ENCODE assay signal across 7 cellular contexts in the genomic region with DNA sequence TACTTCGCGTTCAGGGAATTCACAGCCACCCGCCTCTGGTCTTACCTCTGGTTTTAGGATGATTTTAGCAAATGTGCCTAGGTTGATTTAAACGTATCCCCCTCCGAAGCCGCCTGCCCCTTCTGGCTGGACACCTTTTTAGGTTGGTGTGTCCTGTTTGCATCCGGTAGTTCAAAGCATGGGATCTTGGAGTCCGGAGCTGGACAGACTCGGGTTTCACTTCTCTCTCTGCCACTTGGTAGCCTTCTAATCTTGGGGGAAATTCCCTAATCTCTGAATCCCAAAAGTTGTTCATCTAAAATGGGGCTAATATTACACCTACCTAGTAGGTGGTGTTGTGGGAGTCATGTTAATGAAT. TPM values are rescaled to one million over a fixed set of nuclear protein-coding genes. Genes with fewer than 3 reads are reported as not detected.
DNase-seq lines count a peak whose midpoint lies in the region; ATAC-seq and TF ChIP-seq lines count a peak whose summit lies in the region.

No MANE protein-coding gene starts in this region.

- H3K27ac Mint-ChIP-seq in WTC11: peak overlapping the region; percentile 88

- intact Hi-C loops in transverse colon (cut with DNase I; ENCODE audit: low total_unique reads): no loop called here

- in situ Hi-C loops in transverse colon (cut with MboI; ENCODE audit: low pct_ligation_motif_present in 1 of 4, low pct_unique_long_range_greater_than_20kb in 1 of 4, low sequenced_read_pairs in 3 of 4): no loop called here

- no peaks in the 10 kb centered on the region for H3K27me3 ChIP-seq in kidney epithelial cell (ENCODE audit: control insufficient read depth, insufficient read depth, low read length)
- no peaks in the 10 kb centered on the region for H3K27me3 ChIP-seq in transverse colon

- H3K27ac ChIP-seq in transverse colon: peak overlapping the region; percentile 50 to 64 (median 64)

- CTCF ChIA-PET in WTC11 (lab: Charles Lee): interaction anchor here (0.8 to 3.0 kb wide), 9 partner anchors 14 to 157 kb away, joined by 3 to 45 read pairs (median 6); no protein-coding TSS in a partner anchor

- TF ChIP-seq EP300 in transverse colon (IDR thresholded peaks at IDR 0.05; ENCODE audit: low read depth): no peak

- peaks cover 25% of the 10 kb centered on the region for H3K4me1 Mint-ChIP-seq in WTC11

- peaks cover 19% of the 10 kb centered on the region for H3K27me3 Mint-ChIP-seq in WTC11 (ENCODE audit: low read depth)

- H3K9me3 Mint-ChIP-seq in WTC11: peaks cover 21% of the 10 kb centered on the region

- peak overlapping the region; percentile 97 for H3K4me3 Mint-ChIP-seq in WTC11

- POLR2A ChIA-PET in WTC11 (lab: Charles Lee): interaction anchor here (0.7 kb wide), 1 partner anchor 658 kb away, joined by 3 read pairs; no protein-coding TSS in a partner anchor

- 0 to 1% methylated on average over 2 to 9 of the region's 9 CpGs for WGBS in transverse colon (ENCODE audit: low coverage in 1 of 2), 2 donors

- no peak for TF ChIP-seq POLR2A in transverse colon (IDR thresholded peaks at IDR 0.05)

- DNase-seq in WTC11 (ENCODE audit: low spot score) (no peak), kidney epithelial cell (ENCODE audit: low read depth) (no peak), transverse colon (no peak)
- no peak for DNase-seq in activated CD8-positive, alpha-beta memory T cell treated with anti-CD3 and anti-CD28 coated beads, Interleukin-2, amount 50 U/mL, for 48 hours

- H3K4me1 ChIP-seq in transverse colon: peaks cover 8 to 16% (median 11%) of the 10 kb centered on the region in 4 donors

- no peaks in the 10 kb centered on the region for H3K36me3 ChIP-seq in kidney epithelial cell (ENCODE audit: control insufficient read depth, insufficient read depth, low read length)
- no peaks in the 10 kb centered on the region for H3K36me3 ChIP-seq in transverse colon

- H3K4me3 ChIP-seq in kidney epithelial cell (ENCODE audit: low read depth, low read length): peak overlapping the region; percentile 90
- H3K4me3 ChIP-seq in transverse colon: peak overlapping the region; percentile 38 to 86 (median 72)

- ATAC-seq in GM18508 (IDR thresholded peaks at IDR 0.05; ENCODE audit: insufficient read depth, unreplicated experiment): peak; percentile 9
- peak; percentile 16 for ATAC-seq in HG02870 (IDR thresholded peaks at IDR 0.05; ENCODE audit: unreplicated experiment)
- no peak for ATAC-seq in WTC11
- no peak for ATAC-seq in GM18870 (IDR thresholded peaks at IDR 0.05; ENCODE audit: unreplicated experiment)

- peaks cover 32% of the 10 kb centered on the region for H3K36me3 Mint-ChIP-seq in WTC11

- H3K9me3 ChIP-seq in transverse colon: no peaks in the 10 kb centered on the region

- no peak for TF ChIP-seq CTCF in WTC11 (IDR thresholded peaks at IDR 0.05)
- no peak for TF ChIP-seq CTCF in kidney epithelial cell (IDR thresholded peaks at IDR 0.05; ENCODE audit: insufficient read depth, low read length, poor library complexity, severe bottlenecking)
- no peak for TF ChIP-seq CTCF in transverse colon (IDR thresholded peaks at IDR 0.05)

TF ChIP-seq in WTC11, 78 proteins besides CTCF, POLR2A, EP300 and RAD21:
- TF ChIP-seq, protein P1, sequence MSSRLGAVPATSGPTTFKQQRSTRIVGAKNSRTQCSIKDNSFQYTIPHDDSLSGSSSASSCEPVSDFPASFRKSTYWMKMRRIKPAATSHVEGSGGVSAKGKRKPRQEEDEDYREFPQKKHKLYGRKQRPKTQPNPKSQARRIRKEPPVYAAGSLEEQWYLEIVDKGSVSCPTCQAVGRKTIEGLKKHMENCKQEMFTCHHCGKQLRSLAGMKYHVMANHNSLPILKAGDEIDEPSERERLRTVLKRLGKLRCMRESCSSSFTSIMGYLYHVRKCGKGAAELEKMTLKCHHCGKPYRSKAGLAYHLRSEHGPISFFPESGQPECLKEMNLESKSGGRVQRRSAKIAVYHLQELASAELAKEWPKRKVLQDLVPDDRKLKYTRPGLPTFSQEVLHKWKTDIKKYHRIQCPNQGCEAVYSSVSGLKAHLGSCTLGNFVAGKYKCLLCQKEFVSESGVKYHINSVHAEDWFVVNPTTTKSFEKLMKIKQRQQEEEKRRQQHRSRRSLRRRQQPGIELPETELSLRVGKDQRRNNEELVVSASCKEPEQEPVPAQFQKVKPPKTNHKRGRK (CRISPR knock-in tag; IDR thresholded peaks at IDR 0.05; ENCODE audit: borderline replicate concordance): no peak
- TF ChIP-seq, protein P2, sequence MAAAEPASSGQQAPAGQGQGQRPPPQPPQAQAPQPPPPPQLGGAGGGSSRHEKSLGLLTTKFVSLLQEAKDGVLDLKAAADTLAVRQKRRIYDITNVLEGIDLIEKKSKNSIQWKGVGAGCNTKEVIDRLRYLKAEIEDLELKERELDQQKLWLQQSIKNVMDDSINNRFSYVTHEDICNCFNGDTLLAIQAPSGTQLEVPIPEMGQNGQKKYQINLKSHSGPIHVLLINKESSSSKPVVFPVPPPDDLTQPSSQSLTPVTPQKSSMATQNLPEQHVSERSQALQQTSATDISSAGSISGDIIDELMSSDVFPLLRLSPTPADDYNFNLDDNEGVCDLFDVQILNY (CRISPR knock-in tag; IDR thresholded peaks at IDR 0.05): no peak
- TF ChIP-seq OVOL2 (CRISPR knock-in tag; IDR thresholded peaks at IDR 0.05; ENCODE audit: borderline replicate concordance): no peak
- TF ChIP-seq ZNF138 (CRISPR knock-in tag; conservative IDR thresholded peaks at IDR 0.05): no peak
- TF ChIP-seq, protein P3, sequence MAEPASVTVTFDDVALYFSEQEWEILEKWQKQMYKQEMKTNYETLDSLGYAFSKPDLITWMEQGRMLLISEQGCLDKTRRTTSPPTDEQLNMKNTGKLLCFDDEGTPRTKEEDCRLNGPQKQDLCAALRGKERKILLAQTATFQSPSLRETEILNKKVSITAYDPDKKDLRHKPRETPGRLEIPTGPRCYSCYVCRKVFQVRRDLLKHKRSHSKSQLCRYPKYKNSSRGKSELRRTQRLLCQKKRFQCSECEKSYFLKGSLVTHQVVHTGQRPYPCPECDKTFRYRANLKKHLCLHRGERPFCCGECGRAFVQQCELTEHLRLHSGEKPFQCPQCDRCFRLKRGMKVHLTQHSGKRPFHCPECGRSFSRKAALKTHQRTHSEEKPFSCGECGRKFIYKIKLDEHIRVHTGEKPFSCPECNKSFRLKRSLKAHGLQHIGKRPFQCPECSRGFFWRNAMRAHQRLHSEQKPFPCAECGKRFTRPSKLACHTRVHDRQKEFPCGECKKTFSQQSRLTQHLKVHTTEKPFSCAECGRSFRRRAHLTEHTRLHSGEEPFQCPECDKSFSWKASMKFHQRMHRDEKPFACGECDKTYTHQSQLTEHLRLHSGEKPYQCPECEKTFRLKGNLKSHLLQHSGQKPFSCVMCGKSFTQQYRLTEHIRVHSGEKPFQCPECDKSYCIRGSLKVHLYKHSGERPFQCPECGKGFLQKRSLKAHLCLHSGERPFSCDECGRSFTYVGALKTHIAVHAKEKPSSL (CRISPR knock-in tag; conservative IDR thresholded peaks at IDR 0.05): no peak
- TF ChIP-seq GTF2I (CRISPR knock-in tag; conservative IDR thresholded peaks at IDR 0.05): no peak
- TF ChIP-seq TP53 (CRISPR knock-in tag; IDR thresholded peaks at IDR 0.05): no peak
- no peak for TF ChIP-seq SMAD3 (CRISPR knock-in tag; IDR thresholded peaks at IDR 0.05; ENCODE audit: borderline replicate concordance)
- no peak for TF ChIP-seq ZBTB21 (CRISPR knock-in tag; IDR thresholded peaks at IDR 0.05; ENCODE audit: borderline replicate concordance)
- no peak for TF ChIP-seq NR3C1 (CRISPR knock-in tag; conservative IDR thresholded peaks at IDR 0.05; ENCODE audit: low read depth)
- TF ChIP-seq, protein P4, sequence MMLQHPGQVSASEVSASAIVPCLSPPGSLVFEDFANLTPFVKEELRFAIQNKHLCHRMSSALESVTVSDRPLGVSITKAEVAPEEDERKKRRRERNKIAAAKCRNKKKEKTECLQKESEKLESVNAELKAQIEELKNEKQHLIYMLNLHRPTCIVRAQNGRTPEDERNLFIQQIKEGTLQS (CRISPR knock-in tag; conservative IDR thresholded peaks at IDR 0.05): no peak
- TF ChIP-seq FOXP1 (CRISPR knock-in tag; IDR thresholded peaks at IDR 0.05; ENCODE audit: borderline replicate concordance): no peak
- no peak for TF ChIP-seq TEAD1 (CRISPR knock-in tag; IDR thresholded peaks at IDR 0.05)
- TF ChIP-seq, protein P5, sequence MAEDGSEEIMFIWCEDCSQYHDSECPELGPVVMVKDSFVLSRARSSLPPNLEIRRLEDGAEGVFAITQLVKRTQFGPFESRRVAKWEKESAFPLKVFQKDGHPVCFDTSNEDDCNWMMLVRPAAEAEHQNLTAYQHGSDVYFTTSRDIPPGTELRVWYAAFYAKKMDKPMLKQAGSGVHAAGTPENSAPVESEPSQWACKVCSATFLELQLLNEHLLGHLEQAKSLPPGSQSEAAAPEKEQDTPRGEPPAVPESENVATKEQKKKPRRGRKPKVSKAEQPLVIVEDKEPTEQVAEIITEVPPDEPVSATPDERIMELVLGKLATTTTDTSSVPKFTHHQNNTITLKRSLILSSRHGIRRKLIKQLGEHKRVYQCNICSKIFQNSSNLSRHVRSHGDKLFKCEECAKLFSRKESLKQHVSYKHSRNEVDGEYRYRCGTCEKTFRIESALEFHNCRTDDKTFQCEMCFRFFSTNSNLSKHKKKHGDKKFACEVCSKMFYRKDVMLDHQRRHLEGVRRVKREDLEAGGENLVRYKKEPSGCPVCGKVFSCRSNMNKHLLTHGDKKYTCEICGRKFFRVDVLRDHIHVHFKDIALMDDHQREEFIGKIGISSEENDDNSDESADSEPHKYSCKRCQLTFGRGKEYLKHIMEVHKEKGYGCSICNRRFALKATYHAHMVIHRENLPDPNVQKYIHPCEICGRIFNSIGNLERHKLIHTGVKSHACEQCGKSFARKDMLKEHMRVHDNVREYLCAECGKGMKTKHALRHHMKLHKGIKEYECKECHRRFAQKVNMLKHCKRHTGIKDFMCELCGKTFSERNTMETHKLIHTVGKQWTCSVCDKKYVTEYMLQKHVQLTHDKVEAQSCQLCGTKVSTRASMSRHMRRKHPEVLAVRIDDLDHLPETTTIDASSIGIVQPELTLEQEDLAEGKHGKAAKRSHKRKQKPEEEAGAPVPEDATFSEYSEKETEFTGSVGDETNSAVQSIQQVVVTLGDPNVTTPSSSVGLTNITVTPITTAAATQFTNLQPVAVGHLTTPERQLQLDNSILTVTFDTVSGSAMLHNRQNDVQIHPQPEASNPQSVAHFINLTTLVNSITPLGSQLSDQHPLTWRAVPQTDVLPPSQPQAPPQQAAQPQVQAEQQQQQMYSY (CRISPR knock-in tag; IDR thresholded peaks at IDR 0.05): no peak
- no peak for TF ChIP-seq ZNF219 (CRISPR knock-in tag; IDR thresholded peaks at IDR 0.05; ENCODE audit: borderline replicate concordance)
- no peak for TF ChIP-seq NFATC4 (CRISPR knock-in tag; IDR thresholded peaks at IDR 0.05)
- no peak for TF ChIP-seq NR2C2 (CRISPR knock-in tag; IDR thresholded peaks at IDR 0.05)

RNA-seq across cellular contexts. Expression of a gene that starts 0.7 kb away (rescaled TPM):
- total RNA-seq in WTC11 (2021): 94.5 to 108 TPM (median 101 TPM) in 3 replicates
- 12.6 and 68.3 TPM in 2 replicates for total RNA-seq in kidney epithelial cell
- total RNA-seq in transverse colon: 10 to 100 TPM in 1 of 4 donors, 1 to 10 TPM in 3; 3.7 to 10.3 (median 4.5) TPM

RNA-seq across cellular contexts. Expression of a gene that starts 23.1 kb away (rescaled TPM):
- total RNA-seq in WTC11 (2021) (not detected in 3 replicates), kidney epithelial cell (not detected in 2 replicates), transverse colon (not detected)

Comparison
In these comparisons a context has a peak if more than half of its experiments do, and no peak if none do; other contexts are left out.
1. ATAC-seq: peak in GM18508 (single experiment) and HG02870 (single experiment); none in WTC11 (single experiment) and GM18870 (single experiment).